8 cellular contexts compared by ENCODE assay signal in the genomic region with DNA sequence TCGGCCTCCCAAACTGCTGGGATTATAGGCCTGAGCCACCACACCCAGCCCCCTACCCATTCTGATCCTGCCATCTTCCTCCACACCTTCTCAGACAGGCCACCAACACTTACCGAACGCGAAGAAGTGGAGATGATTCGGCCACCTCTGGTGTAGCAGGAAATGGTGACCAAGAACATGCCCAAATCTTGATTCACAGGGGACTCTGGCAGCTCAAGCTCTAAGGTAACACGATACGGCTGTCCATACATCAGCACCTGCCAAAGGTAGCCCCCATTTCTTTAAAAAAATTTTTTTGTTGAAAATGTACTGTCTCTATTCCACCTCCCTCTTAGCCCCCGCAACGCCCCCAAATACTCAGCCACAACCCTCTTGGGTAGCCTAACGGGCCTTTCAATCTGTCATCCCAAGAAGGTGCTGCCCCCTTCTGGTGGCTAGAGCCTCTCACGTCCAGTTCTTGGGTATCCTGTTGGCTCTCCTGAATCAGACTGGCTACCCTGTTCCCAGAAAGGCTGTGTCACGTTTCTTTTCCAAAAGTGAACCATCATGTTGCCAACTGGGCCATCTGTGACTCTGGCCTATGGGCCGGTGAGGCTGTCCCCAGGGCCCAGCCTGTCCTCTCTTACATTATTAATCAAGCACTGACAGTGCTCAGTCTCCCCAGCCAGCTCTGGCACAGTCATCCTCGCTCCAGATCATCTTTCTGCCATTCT. TPM values are rescaled to one million over a fixed set of nuclear protein-coding genes. Genes with fewer than 3 reads are reported as not detected.
DNase-seq lines count a peak whose midpoint lies in the region; ATAC-seq, FAIRE-seq and TF ChIP-seq lines count a peak whose summit lies in the region.

No MANE protein-coding gene starts in this region.

- intact Hi-C loops in CD4-positive, alpha-beta memory T cell (cut with micrococcal nuclease), result loop anchor here (1.0 to 5.0 kb wide), 4 partner anchors 16 to 312 kb away; partner anchors contain the start of gene UBXN1

- DNase-seq in CD4-positive, alpha-beta memory T cell, result peak; percentile 73 to 80 (median 74)
- peak; percentile 49 for DNase-seq in HK-2 (ENCODE audit: unreplicated experiment)
- DNase-seq in RCC 7860 (ENCODE audit: low spot score), result peak; percentile 29
- peak; percentile 52 for DNase-seq in activated T-helper 1 cell treated with Interleukin-2 at 50 U/mL for 16 hours (ENCODE audit: low read depth)
- peak; percentile 89 for DNase-seq in fibroblast of peridontal ligament (ENCODE audit: extremely low read depth)
- DNase-seq in superior temporal gyrus (ENCODE audit: extremely low spot score), result peak; percentile 88

- no peaks in the 10 kb centered on the region for H3K36me3 ChIP-seq in CD4-positive, alpha-beta memory T cell (ENCODE audit: insufficient read depth, low read length)
- peaks cover 36% of the 10 kb centered on the region for H3K36me3 ChIP-seq in neutrophil

- no peaks in the 10 kb centered on the region for H3K27me3 ChIP-seq in CD4-positive, alpha-beta memory T cell (ENCODE audit: insufficient read depth, low read length)
- no peaks in the 10 kb centered on the region for H3K27me3 ChIP-seq in neutrophil

- H3K4me1 ChIP-seq in CD4-positive, alpha-beta memory T cell (ENCODE audit: insufficient read depth, low read length), result no peaks in the 10 kb centered on the region
- peaks cover 0 to 4% of the 10 kb centered on the region in 2 experiments for H3K4me1 ChIP-seq in neutrophil (ENCODE audit: control insufficient read depth in 1 of 2, insufficient read depth in 1 of 2, low read depth in 1 of 2, low read length in 1 of 2)

- H3K4me3 ChIP-seq in CD4-positive, alpha-beta memory T cell (ENCODE audit: low read length in 2 of 2), result no peak overlapping the region
- H3K4me3 ChIP-seq in neutrophil (ENCODE audit: low read depth in 1 of 2, low read length in 1 of 2), result no peak overlapping the region

- TF ChIP-seq CTCF in neutrophil (IDR thresholded peaks at IDR 0.05), result peak; percentile 76

- H3K27me3 Mint-ChIP-seq in CD4-positive, alpha-beta memory T cell, result no peaks in the 10 kb centered on the region

- no peak overlapping the region for H3K4me3 Mint-ChIP-seq in CD4-positive, alpha-beta memory T cell

- no peaks in the 10 kb centered on the region for H3K9me3 Mint-ChIP-seq in CD4-positive, alpha-beta memory T cell

- ATAC-seq in GM21515 (IDR thresholded peaks at IDR 0.05; ENCODE audit: unreplicated experiment), result no peak

- H3K27ac Mint-ChIP-seq in CD4-positive, alpha-beta memory T cell, result peak overlapping the region in 4 of 7 donors; percentile 7 to 77 (median 56)

- no peak for FAIRE-seq in RCC 7860 (lab: Jason Lieb, UNC)

- no peak overlapping the region for H3K27ac ChIP-seq in CD4-positive, alpha-beta memory T cell (ENCODE audit: low read depth, low read length)
- peak overlapping the region; percentile 29 for H3K27ac ChIP-seq in neutrophil

- POLR2A ChIA-PET in CD4-positive, alpha-beta memory T cell (lab: Charles Lee; ENCODE audit: partially characterized antibody), result interaction anchor here (0.7 to 2.9 kb wide), 8 partner anchors 15 to 134 kb away, joined by 3 to 20 read pairs (median 5); partner anchors contain the start of genes C11orf98, CSKMT, EEF1G and HNRNPUL2

- peaks cover 12% of the 10 kb centered on the region in 2 donors for H3K36me3 Mint-ChIP-seq in CD4-positive, alpha-beta memory T cell

- CTCF ChIA-PET in CD4-positive, alpha-beta memory T cell (lab: Charles Lee; ENCODE audit: partially characterized antibody), result interaction anchor here (0.6 to 8.0 kb wide), 38 partner anchors 9 to 299 kb away, joined by 3 to 82 read pairs (median 4); partner anchors contain the start of genes C11orf98, CSKMT, EEF1G and INTS5

- H3K9me3 ChIP-seq in CD4-positive, alpha-beta memory T cell (ENCODE audit: control insufficient read depth in 1 of 2, low read length in 2 of 2), result no peaks in the 10 kb centered on the region
- H3K9me3 ChIP-seq in neutrophil, result no peaks in the 10 kb centered on the region

- H3K4me1 Mint-ChIP-seq in CD4-positive, alpha-beta memory T cell, result peaks cover 5 to 7% (median 6%) of the 10 kb centered on the region in 4 donors

RNA-seq across cellular contexts. Expression of gene LRRN4CL, which starts 5.3 kb away (rescaled TPM):
- under 1 TPM; 0.11 to 0.12 TPM for total RNA-seq in CD4-positive, alpha-beta memory T cell
- polyA plus RNA-seq in CD4-positive, alpha-beta memory T cell, result not detected

RNA-seq across cellular contexts. Expression of gene BSCL2, which starts 12.6 kb away (rescaled TPM):
- total RNA-seq in CD4-positive, alpha-beta memory T cell, result 10 to 100 TPM; 34.5 to 36.6 TPM
- 10 to 100 TPM; 48.9 to 51.7 TPM for polyA plus RNA-seq in CD4-positive, alpha-beta memory T cell

RNA-seq across cellular contexts. Expression of gene GNG3, which starts 12.9 kb away (rescaled TPM):
- total RNA-seq in CD4-positive, alpha-beta memory T cell, result not detected
- not detected for polyA plus RNA-seq in CD4-positive, alpha-beta memory T cell

RNA-seq across cellular contexts. Expression of gene UBXN1, which starts 15.7 kb away (rescaled TPM):
- 100 to 1,000 TPM; 178 to 185 TPM for total RNA-seq in CD4-positive, alpha-beta memory T cell
- 100 to 1,000 TPM; 150 to 181 TPM for polyA plus RNA-seq in CD4-positive, alpha-beta memory T cell

RNA-seq across cellular contexts. Expression of gene LBHD1, which starts 22.5 kb away (rescaled TPM):
- 10 to 100 TPM; 26.7 to 28.6 TPM for total RNA-seq in CD4-positive, alpha-beta memory T cell
- 1 to 10 TPM; 2.4 to 2.7 TPM for polyA plus RNA-seq in CD4-positive, alpha-beta memory T cell

Comparison
In these comparisons a context has a peak if more than half of its experiments do, and no peak if none do; other contexts are left out.
1. DNase-seq: peak in every context shown above with its lines; median percentile 89 in fibroblast of peridontal ligament; 88 in superior temporal gyrus; 74 in CD4-positive, alpha-beta memory T cell; 52 in activated T-helper 1 cell treated with Interleukin-2 at 50 U/mL for 16 hours; 49 in HK-2; 29 in RCC 7860.